Comparison of ENCODE assay signal across 17 cellular contexts in genomic region chr12:81015510-81015909, GRCh38.
DNase-seq lines count a peak whose midpoint lies in the region; ATAC-seq and TF ChIP-seq lines count a peak whose summit lies in the region.
"Had no signal": no experiment of that assay in that cellular context is flagged by ENCODE, and none has a peak within 500 bp of the region (broad histone marks: within the 10 kb centered on the region; RNA-seq: fewer than 3 reads in every experiment).

No MANE protein-coding gene starts in this region.

- TF ChIP-seq CTCF in choroid plexus epithelial cell (conservative IDR thresholded peaks at IDR 0.05; ENCODE audit: low read depth, low read length) = no peak

- DNase-seq in COLO829 (ENCODE audit: low spot score) (peak; percentile 3), LHCN-M2 (ENCODE audit: low read depth) (peak; percentile 1), choroid plexus epithelial cell (ENCODE audit: low read depth) (peak; percentile 8), kidney tubule cell (ENCODE audit: low spot score) (peak; percentile 26), posterior vena cava (ENCODE audit: low spot score) (no peak), SK-N-DZ (ENCODE audit: low spot score) (no peak)
- DNase-seq: BE2C; Caco-2; CD8-positive, alpha-beta T cell; DMS79; EL; HCEC 1CT; HFFc6; IMR-90; KBM-7 had no signal

- no peak overlapping the region for H3K4me3 ChIP-seq in choroid plexus epithelial cell (ENCODE audit: low read depth, low read length)
- H3K4me3 ChIP-seq: A549 had no signal

- ATAC-seq in GM19035 (IDR thresholded peaks at IDR 0.05; ENCODE audit: unreplicated experiment) = no peak
- ATAC-seq: A549; CD8-positive, alpha-beta T cell had no signal

- intact Hi-C loops in posterior vena cava (cut with DNase I) = no loop called here

Comparison
In these comparisons a context has a peak if more than half of its experiments do, and no peak if none do; other contexts are left out.
1. DNase-seq: peak in COLO829 (single experiment), LHCN-M2 (single experiment), choroid plexus epithelial cell (single experiment) and kidney tubule cell (single experiment); none in posterior vena cava (single experiment) and SK-N-DZ (single experiment).